Comparison of ENCODE assay signal across 1 cellular context in the genomic region with DNA sequence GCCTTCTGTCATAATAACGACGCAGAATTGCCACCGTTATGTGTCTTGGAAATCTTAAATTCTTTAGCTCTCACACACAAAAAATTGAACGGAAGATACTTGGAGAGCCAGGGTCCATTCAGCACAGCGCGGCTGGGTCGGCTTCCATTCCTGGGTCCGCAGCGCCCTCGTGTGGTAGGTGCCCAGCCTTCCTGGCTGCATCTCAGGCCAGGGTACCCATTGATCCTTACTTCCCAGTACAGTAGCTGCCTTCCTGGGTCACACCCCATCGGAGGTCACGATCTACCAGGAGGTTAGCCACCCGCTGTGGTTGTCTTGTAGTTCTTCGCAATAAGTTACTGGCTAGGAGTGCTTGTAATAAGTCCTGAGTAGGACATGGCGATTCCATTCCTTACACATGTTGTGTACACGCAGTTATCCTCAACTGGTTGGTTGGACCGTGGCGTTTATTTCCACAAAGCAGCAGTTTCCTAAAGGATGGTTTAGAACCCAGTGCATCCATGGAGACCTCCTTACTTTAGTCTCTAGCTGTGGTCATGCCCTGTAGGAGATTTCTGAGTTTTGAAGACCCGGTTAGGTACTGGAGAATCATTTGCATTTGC.
TF ChIP-seq lines count a peak whose summit lies in the region.

No MANE protein-coding gene starts in this region.

TF ChIP-seq in SK-N-SH treated with all-trans-retinoic acid at 6 μM for 48 hours, 23 proteins besides CTCF, POLR2A, EP300 and RAD21 (continued from another document):
- TF ChIP-seq ZNF565 (CRISPR knock-in tag; conservative IDR thresholded peaks at IDR 0.05; ENCODE audit: low read depth) (no peak), PPARA (CRISPR knock-in tag; IDR thresholded peaks at IDR 0.05; ENCODE audit: borderline replicate concordance) (no peak)
